ENCODE assay signal across 14 cellular contexts in genomic region chr5:54658014-54658413, GRCh38.
DNase-seq lines count a peak whose midpoint lies in the region; ATAC-seq and TF ChIP-seq lines count a peak whose summit lies in the region.
"Had no signal": no experiment of that assay in that cellular context is flagged by ENCODE, and none has a peak within 500 bp of the region (broad histone marks: within the 10 kb centered on the region; RNA-seq: fewer than 3 reads in every experiment).

No MANE protein-coding gene starts in this region.

- H3K27ac ChIP-seq in RWPE2 (ENCODE audit: poor library complexity, severe bottlenecking), result no peak overlapping the region
- H3K27ac ChIP-seq: 22Rv1 had no signal

- intact Hi-C loops in activated CD4-positive, alpha-beta T cell treated with anti-CD3 and anti-CD28 coated beads, Interleukin-2, amount 10 ng/mL, durations not matched to agents 24 days and 14 days (cut with micrococcal nuclease), result no loop called here

- no peaks in the 10 kb centered on the region for H3K9me3 ChIP-seq in RWPE2 (ENCODE audit: severe bottlenecking)

- H3K4me3 ChIP-seq in RWPE2 (ENCODE audit: severe bottlenecking) (no peak overlapping the region), fibroblast of mammary gland (ENCODE audit: control insufficient read depth, low read depth, low read length) (no peak overlapping the region)

- peak; percentile 99 for ATAC-seq in RWPE2 (ENCODE audit: low read depth)

- no peaks in the 10 kb centered on the region for H3K27me3 ChIP-seq in RWPE2 (ENCODE audit: insufficient read depth, poor library complexity, severe bottlenecking)

- no peaks in the 10 kb centered on the region for H3K36me3 Mint-ChIP-seq in activated CD4-positive, alpha-beta T cell treated with anti-CD3 and anti-CD28 coated beads, Interleukin-2, amount 10 ng/mL, durations not matched to agents 24 days and 14 days (ENCODE audit: low read depth)
- H3K36me3 Mint-ChIP-seq: activated naive CD8-positive, alpha-beta T cell treated with anti-CD3 and anti-CD28 coated beads, Interleukin-2, amount 10 ng/mL, durations not matched to agents 7 days and 5 days had no signal

- H3K4me1 ChIP-seq in RWPE2 (ENCODE audit: insufficient read depth, poor library complexity, severe bottlenecking), result peaks cover 5% of the 10 kb centered on the region

- H3K4me1 Mint-ChIP-seq in activated CD4-positive, alpha-beta T cell treated with anti-CD3 and anti-CD28 coated beads, Interleukin-2, amount 10 ng/mL, durations not matched to agents 24 days and 14 days, result peaks cover 14% of the 10 kb centered on the region
- H3K4me1 Mint-ChIP-seq: endodermal cell had no signal

- DNase-seq in DMS 273 (lab: John Stamatoyannopoulos, UW; ENCODE audit: unreplicated experiment) (peak; percentile 22), DMS 273 treated with DMSO at 0.1 percent for 48 hours (lab: John Stamatoyannopoulos, UW) (no peak), RWPE2 (ENCODE audit: low spot score) (peak; percentile 72), fibroblast of mammary gland (ENCODE audit: low read depth) (peak; percentile 93), stromal cell of bone marrow (ENCODE audit: low read depth) (peak; percentile 61), KG1 (lab: John Stamatoyannopoulos, UW) (no peak)
- no peak for DNase-seq in activated CD4-positive, alpha-beta T cell treated with anti-CD3 and anti-CD28 coated beads, Interleukin-2, amount 10 ng/mL, durations not matched to agents 24 days and 14 days
- no peak for DNase-seq in activated CD4-positive, alpha-beta T cell treated with anti-CD3 and anti-CD28 coated beads for 1 hour
- DNase-seq: activated naive CD8-positive, alpha-beta T cell treated with anti-CD3 and anti-CD28 coated beads, Interleukin-2, amount 10 ng/mL, durations not matched to agents 7 days and 5 days; endodermal cell; NK-92 treated with Interleukin-12 subunit alpha and Interleukin-12 subunit beta, amount 100 ng/mL, for 24 hours; stimulated activated naive CD4-positive, alpha-beta T cell had no signal

- no peaks in the 10 kb centered on the region for H3K36me3 ChIP-seq in RWPE2 (ENCODE audit: low read depth)

- no peak overlapping the region for H3K27ac Mint-ChIP-seq in activated CD4-positive, alpha-beta T cell treated with anti-CD3 and anti-CD28 coated beads, Interleukin-2, amount 10 ng/mL, durations not matched to agents 24 days and 14 days
- H3K27ac Mint-ChIP-seq: activated naive CD8-positive, alpha-beta T cell treated with anti-CD3 and anti-CD28 coated beads, Interleukin-2, amount 10 ng/mL, durations not matched to agents 7 days and 5 days; endodermal cell; T-helper 1 cell treated with Interleukin-12 subunit alpha and Interleukin-12 subunit beta and Interleukin-4 antibody, amounts not matched to agents 30 μg/mL and 1 μg/mL, for 36 hours had no signal

- H3K27me3 Mint-ChIP-seq in activated CD4-positive, alpha-beta T cell treated with anti-CD3 and anti-CD28 coated beads, Interleukin-2, amount 10 ng/mL, durations not matched to agents 24 days and 14 days, result no peaks in the 10 kb centered on the region
- H3K27me3 Mint-ChIP-seq: activated naive CD8-positive, alpha-beta T cell treated with anti-CD3 and anti-CD28 coated beads, Interleukin-2, amount 10 ng/mL, durations not matched to agents 7 days and 5 days had no signal

- no peak overlapping the region for H3K4me3 Mint-ChIP-seq in activated CD4-positive, alpha-beta T cell treated with anti-CD3 and anti-CD28 coated beads, Interleukin-2, amount 10 ng/mL, durations not matched to agents 24 days and 14 days
- H3K4me3 Mint-ChIP-seq: activated naive CD8-positive, alpha-beta T cell treated with anti-CD3 and anti-CD28 coated beads, Interleukin-2, amount 10 ng/mL, durations not matched to agents 7 days and 5 days; endodermal cell; T-helper 1 cell treated with Interleukin-12 subunit alpha and Interleukin-12 subunit beta and Interleukin-4 antibody, amounts not matched to agents 30 μg/mL and 1 μg/mL, for 36 hours had no signal

- TF ChIP-seq CTCF in RWPE2 (IDR thresholded peaks at IDR 0.05; ENCODE audit: poor library complexity, severe bottlenecking) (no peak), fibroblast of mammary gland (conservative IDR thresholded peaks at IDR 0.05; ENCODE audit: control insufficient read depth, insufficient read depth, low read depth, low read length) (no peak)

- H3K9me3 Mint-ChIP-seq in activated CD4-positive, alpha-beta T cell treated with anti-CD3 and anti-CD28 coated beads, Interleukin-2, amount 10 ng/mL, durations not matched to agents 24 days and 14 days, result no peaks in the 10 kb centered on the region
- H3K9me3 Mint-ChIP-seq: activated naive CD8-positive, alpha-beta T cell treated with anti-CD3 and anti-CD28 coated beads, Interleukin-2, amount 10 ng/mL, durations not matched to agents 7 days and 5 days; endodermal cell; T-helper 1 cell treated with Interleukin-12 subunit alpha and Interleukin-12 subunit beta and Interleukin-4 antibody, amounts not matched to agents 30 μg/mL and 1 μg/mL, for 36 hours had no signal

Comparison
In these comparisons a context has a peak if more than half of its experiments do, and no peak if none do; other contexts are left out.
1. DNase-seq: peak in DMS 273 (single experiment), RWPE2 (single experiment), fibroblast of mammary gland (single experiment) and stromal cell of bone marrow (single experiment); none in DMS 273 treated with DMSO at 0.1 percent for 48 hours (single experiment), KG1 (single experiment), activated CD4-positive, alpha-beta T cell treated with anti-CD3 and anti-CD28 coated beads, Interleukin-2, amount 10 ng/mL, durations not matched to agents 24 days and 14 days (single experiment) and activated CD4-positive, alpha-beta T cell treated with anti-CD3 and anti-CD28 coated beads for 1 hour (single experiment).